Comparison of ENCODE assay signal across 8 cellular contexts in the genomic region with DNA sequence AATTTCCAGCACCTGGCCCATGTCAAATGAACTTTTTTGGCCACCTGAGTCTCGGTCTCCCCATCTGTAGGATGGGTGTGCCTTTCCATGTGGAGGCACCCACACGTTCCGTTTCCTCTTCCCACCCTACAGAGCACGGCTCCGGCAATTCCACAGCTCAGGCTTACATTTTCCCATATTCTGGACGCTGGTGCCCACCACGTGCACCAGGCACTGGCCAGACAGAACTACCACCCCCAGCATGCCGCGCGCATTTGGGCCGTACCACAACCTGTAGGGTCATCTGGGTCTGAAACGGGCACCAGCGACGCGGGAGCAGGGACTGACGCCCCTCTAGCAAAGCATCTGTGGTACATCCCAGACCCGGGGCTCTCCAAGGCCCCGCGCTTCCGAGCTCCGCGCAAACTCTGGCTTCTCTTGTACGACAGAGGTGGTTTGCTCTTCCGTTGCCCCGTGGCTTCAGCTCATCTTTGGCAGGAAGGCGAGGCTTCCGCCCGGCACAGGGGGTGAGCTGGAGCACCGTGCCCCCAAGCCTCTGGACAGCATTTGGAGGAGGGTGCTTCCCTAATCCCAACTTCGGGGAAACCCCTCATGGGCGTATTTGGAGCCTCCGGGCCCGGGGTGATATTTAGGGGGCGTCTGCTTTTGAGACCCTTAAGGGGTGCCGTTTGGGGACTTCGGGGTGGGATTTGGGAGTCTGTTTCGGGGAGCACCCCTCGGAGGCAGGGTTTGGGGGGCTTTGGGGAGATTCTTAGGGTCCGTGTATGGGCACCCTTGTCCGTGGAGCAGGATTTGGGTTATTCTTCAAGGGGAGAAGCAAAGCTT. TPM values are rescaled to one million over a fixed set of nuclear protein-coding genes. Genes with fewer than 3 reads are reported as not detected.
A peak's percentile ranks its signal among the peaks of the same experiment; 100 is the strongest.
DNase-seq lines count a peak whose midpoint lies in the region; ATAC-seq, FAIRE-seq and TF ChIP-seq lines count a peak whose summit lies in the region.

No MANE protein-coding gene starts in this region.

- H3K9me3 ChIP-seq in astrocyte (ENCODE audit: insufficient read depth, low read depth, low read length) (no peaks in the 10 kb centered on the region), hepatocyte (ENCODE audit: low read depth) (no peaks in the 10 kb centered on the region)

- H3K36me3 Mint-ChIP-seq in T-helper 2 cell treated with Interferon-gamma antibody and Interleukin-4, amounts not matched to agents 5 μg/mL and 100 μg/mL, for 36 hours (ENCODE audit: low read depth): peaks cover 17% of the 10 kb centered on the region
- H3K36me3 Mint-ChIP-seq in astrocyte (ENCODE audit: low read depth, unreplicated experiment): no peaks in the 10 kb centered on the region

- H3K79me2 ChIP-seq in astrocyte (ENCODE audit: insufficient read depth, low read length) (peaks cover 32% of the 10 kb centered on the region), hepatocyte (peaks cover 24% of the 10 kb centered on the region)

- H3K4me1 ChIP-seq in astrocyte (ENCODE audit: insufficient read depth, low read length) (peaks cover 8% of the 10 kb centered on the region), hepatocyte (ENCODE audit: insufficient read depth) (peaks cover 19% of the 10 kb centered on the region)

- DNase-seq in NCI-H1930 (lab: John Stamatoyannopoulos, UW): peak; percentile 80 to 82
- peak; percentile 82 for DNase-seq in T-helper 2 cell treated with Interferon-gamma antibody and Interleukin-4, amounts not matched to agents 5 μg/mL and 100 μg/mL, for 36 hours (ENCODE audit: low spot score)
- peak; percentile 87 for DNase-seq in astrocyte (ENCODE audit: low read depth)
- peak; percentile 96 for DNase-seq in hepatocyte (ENCODE audit: low spot score)
- DNase-seq in retina: peak; percentile 86
- no peak for DNase-seq in HK-2 (ENCODE audit: unreplicated experiment)

- FAIRE-seq in astrocyte (lab: Jason Lieb, UNC): no peak

- H3K4me3 ChIP-seq in astrocyte (ENCODE audit: insufficient read depth, low read depth, low read length): peak overlapping the region; percentile 70
- peak overlapping the region; percentile 41 for H3K4me3 ChIP-seq in hepatocyte

- H2AFZ ChIP-seq in astrocyte (ENCODE audit: low read depth, low read length): peak overlapping the region; percentile 60
- H2AFZ ChIP-seq in hepatocyte: peak overlapping the region; percentile 80

- no peaks in the 10 kb centered on the region for H3K9me3 Mint-ChIP-seq in T-helper 2 cell treated with Interferon-gamma antibody and Interleukin-4, amounts not matched to agents 5 μg/mL and 100 μg/mL, for 36 hours
- no peaks in the 10 kb centered on the region for H3K9me3 Mint-ChIP-seq in astrocyte (ENCODE audit: unreplicated experiment)

- peak overlapping the region; percentile 86 for H3K9ac ChIP-seq in astrocyte (ENCODE audit: low read length)

- H3K27me3 ChIP-seq in astrocyte (ENCODE audit: insufficient read depth, low read length): no peaks in the 10 kb centered on the region
- H3K27me3 ChIP-seq in hepatocyte: no peaks in the 10 kb centered on the region

- WGBS in hepatocyte (ENCODE audit: low lambda C conversion rate, missing lambda C conversion rate): 5% methylated on average over 33 of the region's 40 CpGs

- H3K9me2 ChIP-seq in hepatocyte (replicated peaks; ENCODE audit: insufficient read depth): no peaks in the 10 kb centered on the region

- H3K36me3 ChIP-seq in astrocyte (ENCODE audit: insufficient read depth, low read length): peaks cover under 1% of the 10 kb centered on the region
- no peaks in the 10 kb centered on the region for H3K36me3 ChIP-seq in hepatocyte (replicated peaks; ENCODE audit: insufficient read depth, low read depth)

- H3K27me3 Mint-ChIP-seq in T-helper 2 cell treated with Interferon-gamma antibody and Interleukin-4, amounts not matched to agents 5 μg/mL and 100 μg/mL, for 36 hours (ENCODE audit: low read depth): no peaks in the 10 kb centered on the region
- H3K27me3 Mint-ChIP-seq in astrocyte (ENCODE audit: low read depth, unreplicated experiment): no peaks in the 10 kb centered on the region

- TF ChIP-seq CTCF in astrocyte (IDR thresholded peaks at IDR 0.05; ENCODE audit: insufficient read depth, low read depth, low read length): no peak
- TF ChIP-seq CTCF in hepatocyte (IDR thresholded peaks at IDR 0.05; ENCODE audit: poor library complexity): no peak

- ATAC-seq in GM18498 (IDR thresholded peaks at IDR 0.05; ENCODE audit: unreplicated experiment) (peak; percentile 77), HG02938 (IDR thresholded peaks at IDR 0.05; ENCODE audit: unreplicated experiment) (peak; percentile 55)

- peak overlapping the region; percentile 94 for H3K4me2 ChIP-seq in astrocyte (ENCODE audit: low read length)
- peak overlapping the region; percentile 86 for H3K4me2 ChIP-seq in hepatocyte

- peak overlapping the region; percentile 94 for H3K27ac Mint-ChIP-seq in T-helper 2 cell treated with Interferon-gamma antibody and Interleukin-4, amounts not matched to agents 5 μg/mL and 100 μg/mL, for 36 hours
- H3K27ac Mint-ChIP-seq in astrocyte (ENCODE audit: unreplicated experiment): peak overlapping the region; percentile 66

- peaks cover 13% of the 10 kb centered on the region for H4K20me1 ChIP-seq in astrocyte (ENCODE audit: insufficient read depth, low read length)
- peaks cover 9% of the 10 kb centered on the region for H4K20me1 ChIP-seq in hepatocyte (ENCODE audit: insufficient read depth, poor library complexity, severe bottlenecking)

- H3K4me1 Mint-ChIP-seq in T-helper 2 cell treated with Interferon-gamma antibody and Interleukin-4, amounts not matched to agents 5 μg/mL and 100 μg/mL, for 36 hours (ENCODE audit: low read depth): peaks cover 22% of the 10 kb centered on the region
- H3K4me1 Mint-ChIP-seq in astrocyte (ENCODE audit: low read depth, unreplicated experiment): peaks cover 13% of the 10 kb centered on the region

- peak overlapping the region; percentile 96 for H3K4me3 Mint-ChIP-seq in T-helper 2 cell treated with Interferon-gamma antibody and Interleukin-4, amounts not matched to agents 5 μg/mL and 100 μg/mL, for 36 hours
- peak overlapping the region; percentile 90 for H3K4me3 Mint-ChIP-seq in astrocyte (ENCODE audit: unreplicated experiment)

- H3K27ac ChIP-seq in astrocyte (ENCODE audit: low read depth, low read length) (peak overlapping the region; percentile 47), hepatocyte (peak overlapping the region; percentile 7)

RNA-seq across cellular contexts. Expression of a gene that starts 3.0 kb away (rescaled TPM):
- 232 and 244 TPM in 2 replicates for total RNA-seq in astrocyte
- 231 and 253 TPM in 2 replicates for total RNA-seq in hepatocyte
- 213 and 236 TPM in 2 replicates for polyA plus RNA-seq in hepatocyte

RNA-seq across cellular contexts. Expression of a gene that starts 27.8 kb away (rescaled TPM):
- 110 and 128 TPM in 2 replicates for total RNA-seq in astrocyte
- total RNA-seq in hepatocyte: 121 and 130 TPM in 2 replicates
- polyA plus RNA-seq in hepatocyte: 190 and 210 TPM in 2 replicates

RNA-seq across cellular contexts. Expression of a gene that starts 42.2 kb away (rescaled TPM):
- total RNA-seq in astrocyte (75.7 and 80.8 TPM in 2 replicates), hepatocyte (75.3 and 89.2 TPM in 2 replicates)
- polyA plus RNA-seq in hepatocyte: 199 and 232 TPM in 2 replicates

RNA-seq across cellular contexts. Expression of a gene that starts 45.6 kb away (rescaled TPM):
- total RNA-seq in astrocyte (35.9 and 36.3 TPM in 2 replicates), hepatocyte (21.7 and 26.4 TPM in 2 replicates)
- polyA plus RNA-seq in hepatocyte: 29.2 and 35.9 TPM in 2 replicates

RNA-seq across cellular contexts. Expression of a gene that starts 46.2 kb away (rescaled TPM):
- 79.4 and 86.3 TPM in 2 replicates for total RNA-seq in astrocyte
- total RNA-seq in hepatocyte: 64.3 and 65.4 TPM in 2 replicates
- 146 and 168 TPM in 2 replicates for polyA plus RNA-seq in hepatocyte
